Comparison of ENCODE assay signal across 25 cellular contexts in the genomic region with DNA sequence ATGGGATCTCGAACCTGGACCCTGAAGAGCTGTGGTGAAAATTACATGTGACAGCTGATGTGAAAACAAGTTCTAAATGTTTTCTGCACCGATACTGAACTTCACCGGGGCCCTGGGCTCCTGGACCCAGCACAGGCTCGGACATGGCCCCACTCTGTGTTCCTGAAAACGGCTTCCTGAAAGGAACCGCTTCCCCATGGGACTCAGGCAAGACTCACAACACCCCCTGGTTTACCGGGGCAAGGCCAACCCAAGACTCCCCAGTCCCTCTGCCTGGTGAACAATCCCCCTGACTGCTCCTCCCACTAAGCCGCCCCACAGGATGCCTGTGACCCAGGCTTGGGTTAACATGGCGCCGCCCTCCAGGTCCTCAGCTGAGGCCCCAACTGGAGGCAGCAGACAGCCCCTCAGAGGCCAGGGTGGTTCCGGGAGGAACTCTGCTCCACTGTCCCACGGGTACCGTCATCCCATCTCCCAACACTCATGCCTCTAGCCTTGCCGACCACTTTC.
"Had no signal": no experiment of that assay in that cellular context is flagged by ENCODE, and none has a peak within 500 bp of the region (broad histone marks: within the 10 kb centered on the region; RNA-seq: fewer than 3 reads in every experiment).

No MANE protein-coding gene starts in this region.

- ATAC-seq: left colon; left lung; natural killer cell; right cardiac atrium; sciatic nerve; stimulated activated effector memory CD8-positive, alpha-beta T cell treated with anti-CD3 and anti-CD28 coated beads, Interleukin-12 subunit alpha, Interleukin-12 subunit beta, amount 100 ng/mL, for 72 hours had no signal

- DNase-seq: hippocampal formation; left colon; left lung; mesendoderm; naive B cell; natural killer cell; nephron progenitor cell; occipital lobe; retina; stimulated activated CD4-positive, alpha-beta T cell treated with anti-CD3 and anti-CD28 coated beads, Interleukin-4, amount 100 ng/mL, for 24 hours; stimulated activated naive CD4-positive, alpha-beta T cell; tibial artery; trophoblast cell; uterus had no signal

- H2AFZ ChIP-seq: neural progenitor cell had no signal

- H3K27me3 ChIP-seq: left lung, neural progenitor cell, neutrophil, ovary, suprapubic skin, tibial artery, uterus had no signal

- H3K9me3 ChIP-seq: neutrophil, prostate gland, thoracic aorta, uterus had no signal

- H3K4me2 ChIP-seq: neural progenitor cell had no signal

- H3K27ac ChIP-seq: left lung, neural progenitor cell, neutrophil, ovary, prostate gland, skin epidermis, suprapubic skin, thoracic aorta, tibial artery, uterus had no signal

- H3K4me3 ChIP-seq: left lung, lung, neural progenitor cell, ovary, prostate gland, skin epidermis, suprapubic skin, thoracic aorta, tibial artery, uterus had no signal

- H3K4me1 ChIP-seq: left lung, neural progenitor cell, prostate gland, suprapubic skin, tibial artery, uterus had no signal

- H3K36me3 ChIP-seq: left lung, neural progenitor cell, neutrophil, ovary, prostate gland, suprapubic skin, thoracic aorta, tibial artery, uterus had no signal
